Comparison of ENCODE assay signal across 1 cellular context in the genomic region with DNA sequence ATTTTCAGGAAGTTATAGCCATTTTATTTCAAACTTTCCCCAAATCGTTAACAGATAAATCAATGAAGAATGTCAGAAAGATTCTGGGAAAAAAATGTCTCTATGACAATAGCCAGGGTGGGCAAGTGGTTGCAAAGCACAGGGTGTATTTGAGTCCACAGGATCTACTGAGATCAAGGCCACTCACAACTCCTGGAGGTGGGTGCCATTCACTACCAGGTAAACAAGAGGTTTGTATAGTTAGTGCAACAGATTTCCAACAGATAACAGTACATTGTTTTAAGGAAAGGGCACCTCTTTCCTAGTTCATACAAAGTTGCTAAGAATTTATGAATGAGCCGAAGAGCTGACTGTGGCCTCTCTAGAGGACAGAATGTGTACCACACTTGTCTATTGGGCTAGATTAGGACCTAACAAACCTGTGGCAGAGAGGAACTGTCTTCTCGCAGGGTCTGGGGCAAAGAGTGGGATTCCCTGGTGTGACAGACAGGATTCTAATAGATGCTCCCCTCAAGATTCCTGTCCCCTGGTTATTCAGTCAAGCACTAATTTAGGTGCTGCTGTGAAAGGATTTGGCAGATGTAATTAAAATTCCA.
TF ChIP-seq lines count a peak whose summit lies in the region.

No MANE protein-coding gene starts in this region.

TF ChIP-seq in HepG2, 621 proteins besides CTCF, POLR2A, EP300 and RAD21 (continues in another document):
- TF ChIP-seq YEATS2 (CRISPR knock-in tag; IDR thresholded peaks at IDR 0.05; ENCODE audit: borderline replicate concordance), result 0 out of 2 replicates have a peak, but pooled peaks have one; percentile 26
- TF ChIP-seq IRF2 (CRISPR knock-in tag; IDR thresholded peaks at IDR 0.05), result peak; percentile 62
- TF ChIP-seq ZNF605 (CRISPR knock-in tag; IDR thresholded peaks at IDR 0.05), result peak; percentile 83
- TF ChIP-seq FOXA3 (CRISPR knock-in tag; IDR thresholded peaks at IDR 0.05), result peak; percentile 91
- TF ChIP-seq, protein P1, sequence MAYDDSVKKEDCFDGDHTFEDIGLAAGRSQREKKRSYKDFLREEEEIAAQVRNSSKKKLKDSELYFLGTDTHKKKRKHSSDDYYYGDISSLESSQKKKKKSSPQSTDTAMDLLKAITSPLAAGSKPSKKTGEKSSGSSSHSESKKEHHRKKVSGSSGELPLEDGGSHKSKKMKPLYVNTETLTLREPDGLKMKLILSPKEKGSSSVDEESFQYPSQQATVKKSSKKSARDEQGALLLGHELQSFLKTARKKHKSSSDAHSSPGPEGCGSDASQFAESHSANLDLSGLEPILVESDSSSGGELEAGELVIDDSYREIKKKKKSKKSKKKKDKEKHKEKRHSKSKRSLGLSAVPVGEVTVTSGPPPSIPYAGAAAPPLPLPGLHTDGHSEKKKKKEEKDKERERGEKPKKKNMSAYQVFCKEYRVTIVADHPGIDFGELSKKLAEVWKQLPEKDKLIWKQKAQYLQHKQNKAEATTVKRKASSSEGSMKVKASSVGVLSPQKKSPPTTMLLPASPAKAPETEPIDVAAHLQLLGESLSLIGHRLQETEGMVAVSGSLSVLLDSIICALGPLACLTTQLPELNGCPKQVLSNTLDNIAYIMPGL (CRISPR knock-in tag; IDR thresholded peaks at IDR 0.05; ENCODE audit: borderline replicate concordance in 1 of 2, low read depth in 1 of 2), result peak in 1 of 2 experiments; percentile 74; a peak in 2 of 4 replicates
- TF ChIP-seq STAG1 (CRISPR knock-in tag; IDR thresholded peaks at IDR 0.05), result peak; percentile 39
- TF ChIP-seq FOXJ3 (CRISPR knock-in tag; IDR thresholded peaks at IDR 0.05; ENCODE audit: borderline replicate concordance), result peak; percentile 46; the same call in 1 of the 2 replicates
- TF ChIP-seq DPF2 (CRISPR knock-in tag; IDR thresholded peaks at IDR 0.05; ENCODE audit: borderline replicate concordance, low read depth), result 0 out of 2 replicates have a peak, but pooled peaks have one; percentile 66
- TF ChIP-seq NCOR1 (IDR thresholded peaks at IDR 0.05; ENCODE audit: borderline replicate concordance, low read length), result 0 out of 2 replicates have a peak, but pooled peaks have one; percentile 59
- peak; percentile 76 for TF ChIP-seq HNF4A (CRISPR knock-in tag; IDR thresholded peaks at IDR 0.05)
- TF ChIP-seq TCF12 (IDR thresholded peaks at IDR 0.05), result no peak
- TF ChIP-seq TCF12 (CRISPR knock-in tag; IDR thresholded peaks at IDR 0.05), result 0 out of 2 replicates have a peak, but pooled peaks have one; percentile 17
- TF ChIP-seq, protein P2, sequence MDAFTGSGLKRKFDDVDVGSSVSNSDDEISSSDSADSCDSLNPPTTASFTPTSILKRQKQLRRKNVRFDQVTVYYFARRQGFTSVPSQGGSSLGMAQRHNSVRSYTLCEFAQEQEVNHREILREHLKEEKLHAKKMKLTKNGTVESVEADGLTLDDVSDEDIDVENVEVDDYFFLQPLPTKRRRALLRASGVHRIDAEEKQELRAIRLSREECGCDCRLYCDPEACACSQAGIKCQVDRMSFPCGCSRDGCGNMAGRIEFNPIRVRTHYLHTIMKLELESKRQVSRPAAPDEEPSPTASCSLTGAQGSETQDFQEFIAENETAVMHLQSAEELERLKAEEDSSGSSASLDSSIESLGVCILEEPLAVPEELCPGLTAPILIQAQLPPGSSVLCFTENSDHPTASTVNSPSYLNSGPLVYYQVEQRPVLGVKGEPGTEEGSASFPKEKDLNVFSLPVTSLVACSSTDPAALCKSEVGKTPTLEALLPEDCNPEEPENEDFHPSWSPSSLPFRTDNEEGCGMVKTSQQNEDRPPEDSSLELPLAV (CRISPR knock-in tag; conservative IDR thresholded peaks at IDR 0.05; ENCODE audit: low read depth), result no peak
- no peak for TF ChIP-seq MYNN (CRISPR knock-in tag; IDR thresholded peaks at IDR 0.05; ENCODE audit: low read depth)
- TF ChIP-seq SALL1 (CRISPR knock-in tag; IDR thresholded peaks at IDR 0.05), result peak; percentile 80
- TF ChIP-seq SP5 (CRISPR knock-in tag; IDR thresholded peaks at IDR 0.05; ENCODE audit: borderline replicate concordance, low read depth), result 0 out of 2 replicates have a peak, but pooled peaks have one; percentile 39
- TF ChIP-seq ZNF12 (CRISPR knock-in tag; IDR thresholded peaks at IDR 0.05), result peak; percentile 35; the same call in 1 of the 2 replicates
- TF ChIP-seq ZNF205 (CRISPR knock-in tag; IDR thresholded peaks at IDR 0.05), result peak; percentile 49; the same call in 1 of the 2 replicates
- TF ChIP-seq KAT8 (CRISPR knock-in tag; IDR thresholded peaks at IDR 0.05), result peak; percentile 46
- TF ChIP-seq ZSCAN20 (CRISPR knock-in tag; IDR thresholded peaks at IDR 0.05; ENCODE audit: borderline replicate concordance), result no peak
- TF ChIP-seq MIXL1 (CRISPR knock-in tag; IDR thresholded peaks at IDR 0.05), result peak; percentile 60; the same call in 1 of the 2 replicates
- TF ChIP-seq ZBTB7B (CRISPR knock-in tag; IDR thresholded peaks at IDR 0.05), result peak; percentile 74
- no peak for TF ChIP-seq ZNF451 (CRISPR knock-in tag; IDR thresholded peaks at IDR 0.05)
- TF ChIP-seq, protein P3, sequence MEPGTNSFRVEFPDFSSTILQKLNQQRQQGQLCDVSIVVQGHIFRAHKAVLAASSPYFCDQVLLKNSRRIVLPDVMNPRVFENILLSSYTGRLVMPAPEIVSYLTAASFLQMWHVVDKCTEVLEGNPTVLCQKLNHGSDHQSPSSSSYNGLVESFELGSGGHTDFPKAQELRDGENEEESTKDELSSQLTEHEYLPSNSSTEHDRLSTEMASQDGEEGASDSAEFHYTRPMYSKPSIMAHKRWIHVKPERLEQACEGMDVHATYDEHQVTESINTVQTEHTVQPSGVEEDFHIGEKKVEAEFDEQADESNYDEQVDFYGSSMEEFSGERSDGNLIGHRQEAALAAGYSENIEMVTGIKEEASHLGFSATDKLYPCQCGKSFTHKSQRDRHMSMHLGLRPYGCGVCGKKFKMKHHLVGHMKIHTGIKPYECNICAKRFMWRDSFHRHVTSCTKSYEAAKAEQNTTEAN (CRISPR knock-in tag; conservative IDR thresholded peaks at IDR 0.05), result peak; percentile 99
- TF ChIP-seq THAP11 (CRISPR knock-in tag; IDR thresholded peaks at IDR 0.05), result peak; percentile 49; the same call in 1 of the 2 replicates
- TF ChIP-seq NCOA2 (CRISPR knock-in tag; IDR thresholded peaks at IDR 0.05), result peak; percentile 82
- peak; percentile 60; the same call in 1 of the 2 replicates for TF ChIP-seq ZKSCAN8 (CRISPR knock-in tag; IDR thresholded peaks at IDR 0.05; ENCODE audit: borderline replicate concordance)
- TF ChIP-seq, protein P4, sequence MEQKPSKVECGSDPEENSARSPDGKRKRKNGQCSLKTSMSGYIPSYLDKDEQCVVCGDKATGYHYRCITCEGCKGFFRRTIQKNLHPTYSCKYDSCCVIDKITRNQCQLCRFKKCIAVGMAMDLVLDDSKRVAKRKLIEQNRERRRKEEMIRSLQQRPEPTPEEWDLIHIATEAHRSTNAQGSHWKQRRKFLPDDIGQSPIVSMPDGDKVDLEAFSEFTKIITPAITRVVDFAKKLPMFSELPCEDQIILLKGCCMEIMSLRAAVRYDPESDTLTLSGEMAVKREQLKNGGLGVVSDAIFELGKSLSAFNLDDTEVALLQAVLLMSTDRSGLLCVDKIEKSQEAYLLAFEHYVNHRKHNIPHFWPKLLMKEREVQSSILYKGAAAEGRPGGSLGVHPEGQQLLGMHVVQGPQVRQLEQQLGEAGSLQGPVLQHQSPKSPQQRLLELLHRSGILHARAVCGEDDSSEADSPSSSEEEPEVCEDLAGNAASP (CRISPR knock-in tag; IDR thresholded peaks at IDR 0.05; ENCODE audit: borderline replicate concordance), result peak; percentile 80; the same call in 1 of the 2 replicates
- TF ChIP-seq, protein P5, sequence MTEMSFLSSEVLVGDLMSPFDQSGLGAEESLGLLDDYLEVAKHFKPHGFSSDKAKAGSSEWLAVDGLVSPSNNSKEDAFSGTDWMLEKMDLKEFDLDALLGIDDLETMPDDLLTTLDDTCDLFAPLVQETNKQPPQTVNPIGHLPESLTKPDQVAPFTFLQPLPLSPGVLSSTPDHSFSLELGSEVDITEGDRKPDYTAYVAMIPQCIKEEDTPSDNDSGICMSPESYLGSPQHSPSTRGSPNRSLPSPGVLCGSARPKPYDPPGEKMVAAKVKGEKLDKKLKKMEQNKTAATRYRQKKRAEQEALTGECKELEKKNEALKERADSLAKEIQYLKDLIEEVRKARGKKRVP (CRISPR knock-in tag; IDR thresholded peaks at IDR 0.05), result 0 out of 4 replicates have a peak, but pooled peaks of 1 of the 2 experiments have one; percentile 43
- peak; percentile 86 for TF ChIP-seq FOXO1 (CRISPR knock-in tag; IDR thresholded peaks at IDR 0.05)
- TF ChIP-seq GFI1 (CRISPR knock-in tag; IDR thresholded peaks at IDR 0.05; ENCODE audit: borderline replicate concordance), result peak; percentile 28; the same call in 1 of the 2 replicates
- TF ChIP-seq, protein P6, sequence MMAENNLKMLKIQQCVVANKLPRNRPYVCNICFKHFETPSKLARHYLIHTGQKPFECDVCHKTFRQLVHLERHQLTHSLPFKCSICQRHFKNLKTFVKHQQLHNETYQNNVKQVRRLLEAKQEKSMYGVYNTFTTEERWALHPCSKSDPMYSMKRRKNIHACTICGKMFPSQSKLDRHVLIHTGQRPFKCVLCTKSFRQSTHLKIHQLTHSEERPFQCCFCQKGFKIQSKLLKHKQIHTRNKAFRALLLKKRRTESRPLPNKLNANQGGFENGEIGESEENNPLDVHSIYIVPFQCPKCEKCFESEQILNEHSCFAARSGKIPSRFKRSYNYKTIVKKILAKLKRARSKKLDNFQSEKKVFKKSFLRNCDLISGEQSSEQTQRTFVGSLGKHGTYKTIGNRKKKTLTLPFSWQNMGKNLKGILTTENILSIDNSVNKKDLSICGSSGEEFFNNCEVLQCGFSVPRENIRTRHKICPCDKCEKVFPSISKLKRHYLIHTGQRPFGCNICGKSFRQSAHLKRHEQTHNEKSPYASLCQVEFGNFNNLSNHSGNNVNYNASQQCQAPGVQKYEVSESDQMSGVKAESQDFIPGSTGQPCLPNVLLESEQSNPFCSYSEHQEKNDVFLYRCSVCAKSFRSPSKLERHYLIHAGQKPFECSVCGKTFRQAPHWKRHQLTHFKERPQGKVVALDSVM (CRISPR knock-in tag; IDR thresholded peaks at IDR 0.05), result peak; percentile 41; the same call in 1 of the 2 replicates
- TF ChIP-seq HMG20A (CRISPR knock-in tag; IDR thresholded peaks at IDR 0.05; ENCODE audit: borderline replicate concordance), result peak; percentile 79; the same call in 1 of the 2 replicates
- TF ChIP-seq, protein P7, sequence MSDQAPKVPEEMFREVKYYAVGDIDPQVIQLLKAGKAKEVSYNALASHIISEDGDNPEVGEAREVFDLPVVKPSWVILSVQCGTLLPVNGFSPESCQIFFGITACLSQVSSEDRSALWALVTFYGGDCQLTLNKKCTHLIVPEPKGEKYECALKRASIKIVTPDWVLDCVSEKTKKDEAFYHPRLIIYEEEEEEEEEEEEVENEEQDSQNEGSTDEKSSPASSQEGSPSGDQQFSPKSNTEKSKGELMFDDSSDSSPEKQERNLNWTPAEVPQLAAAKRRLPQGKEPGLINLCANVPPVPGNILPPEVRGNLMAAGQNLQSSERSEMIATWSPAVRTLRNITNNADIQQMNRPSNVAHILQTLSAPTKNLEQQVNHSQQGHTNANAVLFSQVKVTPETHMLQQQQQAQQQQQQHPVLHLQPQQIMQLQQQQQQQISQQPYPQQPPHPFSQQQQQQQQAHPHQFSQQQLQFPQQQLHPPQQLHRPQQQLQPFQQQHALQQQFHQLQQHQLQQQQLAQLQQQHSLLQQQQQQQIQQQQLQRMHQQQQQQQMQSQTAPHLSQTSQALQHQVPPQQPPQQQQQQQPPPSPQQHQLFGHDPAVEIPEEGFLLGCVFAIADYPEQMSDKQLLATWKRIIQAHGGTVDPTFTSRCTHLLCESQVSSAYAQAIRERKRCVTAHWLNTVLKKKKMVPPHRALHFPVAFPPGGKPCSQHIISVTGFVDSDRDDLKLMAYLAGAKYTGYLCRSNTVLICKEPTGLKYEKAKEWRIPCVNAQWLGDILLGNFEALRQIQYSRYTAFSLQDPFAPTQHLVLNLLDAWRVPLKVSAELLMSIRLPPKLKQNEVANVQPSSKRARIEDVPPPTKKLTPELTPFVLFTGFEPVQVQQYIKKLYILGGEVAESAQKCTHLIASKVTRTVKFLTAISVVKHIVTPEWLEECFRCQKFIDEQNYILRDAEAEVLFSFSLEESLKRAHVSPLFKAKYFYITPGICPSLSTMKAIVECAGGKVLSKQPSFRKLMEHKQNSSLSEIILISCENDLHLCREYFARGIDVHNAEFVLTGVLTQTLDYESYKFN (CRISPR knock-in tag; conservative IDR thresholded peaks at IDR 0.05), result peak; percentile 86
- 0 out of 2 replicates have a peak, but pooled peaks have one; percentile 60 for TF ChIP-seq NFIC (IDR thresholded peaks at IDR 0.05; ENCODE audit: low read length)
- TF ChIP-seq GATA4 (IDR thresholded peaks at IDR 0.05; ENCODE audit: borderline replicate concordance, low read depth), result 0 out of 2 replicates have a peak, but pooled peaks have one; percentile 56
- peak; percentile 69 for TF ChIP-seq HDAC2 (CRISPR knock-in tag; IDR thresholded peaks at IDR 0.05)
- no peak for TF ChIP-seq SOX6 (IDR thresholded peaks at IDR 0.05)
- TF ChIP-seq SOX6 (CRISPR knock-in tag; IDR thresholded peaks at IDR 0.05), result peak; percentile 97
- TF ChIP-seq ELF3 (CRISPR knock-in tag; IDR thresholded peaks at IDR 0.05), result peak; percentile 74
- TF ChIP-seq PHF21A (CRISPR knock-in tag; IDR thresholded peaks at IDR 0.05), result peak; percentile 56; the same call in 1 of the 2 replicates
- TF ChIP-seq ZNF790 (CRISPR knock-in tag; IDR thresholded peaks at IDR 0.05; ENCODE audit: borderline replicate concordance), result no peak
- no peak for TF ChIP-seq TGIF2 (CRISPR knock-in tag; IDR thresholded peaks at IDR 0.05)
- 0 out of 2 replicates have a peak, but pooled peaks have one; percentile 55 for TF ChIP-seq ZNF430 (CRISPR knock-in tag; IDR thresholded peaks at IDR 0.05)
- TF ChIP-seq ZNF468 (CRISPR knock-in tag; IDR thresholded peaks at IDR 0.05), result no peak
- 0 out of 2 replicates have a peak, but pooled peaks have one; percentile 5 for TF ChIP-seq NR2F6 (IDR thresholded peaks at IDR 0.05)
- peak; percentile 49; the same call in 1 of the 2 replicates for TF ChIP-seq NR2F6 (CRISPR knock-in tag; IDR thresholded peaks at IDR 0.05)
- TF ChIP-seq MEF2D (CRISPR knock-in tag; IDR thresholded peaks at IDR 0.05), result peak; percentile 4; the same call in 1 of the 2 replicates
